ENCODE assay signal across 19 cellular contexts in the genomic region with DNA sequence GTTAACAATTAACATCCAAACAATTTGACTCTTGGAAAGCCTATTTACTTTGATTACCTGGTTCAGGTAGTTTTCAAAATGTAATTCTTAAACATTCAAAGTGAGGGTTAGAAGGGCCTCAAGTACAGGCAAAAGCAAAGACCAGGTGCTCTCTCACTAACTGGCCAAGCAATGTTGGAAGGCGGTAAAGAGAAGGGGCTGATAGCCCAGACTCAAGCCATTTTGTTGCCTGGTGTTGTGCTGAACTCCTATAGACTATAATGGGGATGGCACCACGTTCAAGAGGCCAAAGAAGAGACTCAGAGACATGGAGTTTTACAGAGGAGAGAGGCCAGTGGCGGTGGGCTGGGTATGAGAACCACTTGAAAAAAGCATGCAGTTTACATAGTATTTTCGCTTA. TPM values are rescaled to one million over a fixed set of nuclear protein-coding genes. Genes with fewer than 3 reads are reported as not detected.
DNase-seq lines count a peak whose midpoint lies in the region; ATAC-seq and TF ChIP-seq lines count a peak whose summit lies in the region.
"Had no signal": no experiment of that assay in that cellular context is flagged by ENCODE, and none has a peak within 500 bp of the region (broad histone marks: within the 10 kb centered on the region; RNA-seq: fewer than 3 reads in every experiment).

No MANE protein-coding gene starts in this region.

- H3K4me2 ChIP-seq in IMR-90 (ENCODE audit: low read depth, low read length): no peak overlapping the region

- peaks cover 59% of the 10 kb centered on the region for H3K4me1 Mint-ChIP-seq in endodermal cell
- peaks cover 43% of the 10 kb centered on the region for H3K4me1 Mint-ChIP-seq in nephron

- H4K20me1 ChIP-seq in IMR-90 (ENCODE audit: insufficient read depth, low read length): no peaks in the 10 kb centered on the region
- H4K20me1 ChIP-seq: BLaER1 treated with 17β-estradiol and CSF1 and Interleukin-3, amounts not matched to agents 10 nM and 100 nM had no signal

- H3K18ac ChIP-seq in IMR-90 (ENCODE audit: low read depth, low read length): no peak overlapping the region

- H3K27ac Mint-ChIP-seq in endodermal cell (peak overlapping the region; percentile 32), nephron (peak overlapping the region; percentile 57 to 90 (median 89))
- H3K27ac Mint-ChIP-seq: H9, IgD-negative memory B cell had no signal

- no peaks in the 10 kb centered on the region for H3K9me3 Mint-ChIP-seq in endodermal cell
- H3K9me3 Mint-ChIP-seq in nephron: no peaks in the 10 kb centered on the region
- H3K9me3 Mint-ChIP-seq: H9 had no signal

- H3K9me3 ChIP-seq in IMR-90 (ENCODE audit: control insufficient read depth, insufficient read depth, low read length) (no peaks in the 10 kb centered on the region), endodermal cell (ENCODE audit: control insufficient read depth, low read length) (no peaks in the 10 kb centered on the region)
- H3K9me3 ChIP-seq: BLaER1 treated with 17β-estradiol and CSF1 and Interleukin-3, amounts not matched to agents 10 nM and 100 nM had no signal

- H3K4me3 ChIP-seq in IMR-90 (ENCODE audit: insufficient read depth, low read depth, low read length) (no peak overlapping the region), endodermal cell (ENCODE audit: low read length) (peak overlapping the region; percentile 8)
- H3K4me3 ChIP-seq: BLaER1 treated with 17β-estradiol and CSF1 and Interleukin-3, amounts not matched to agents 10 nM and 100 nM had no signal

- H3K27me3 Mint-ChIP-seq in endodermal cell (ENCODE audit: insufficient read depth): no peaks in the 10 kb centered on the region
- no peaks in the 10 kb centered on the region for H3K27me3 Mint-ChIP-seq in nephron (ENCODE audit: low read depth)

- H2BK120ac ChIP-seq in IMR-90 (ENCODE audit: low read depth, low read length): no peak overlapping the region

- H3K9me1 ChIP-seq in IMR-90 (ENCODE audit: insufficient read depth, low read length): no peaks in the 10 kb centered on the region; the same call in 1 of the 2 replicates

- intact Hi-C loops in IMR-90 (cut with micrococcal nuclease): no loop called here

- H3K23ac ChIP-seq in IMR-90 (ENCODE audit: low read depth, low read length): no peak overlapping the region

- H3K36me3 Mint-ChIP-seq in endodermal cell (ENCODE audit: low read depth) (no peaks in the 10 kb centered on the region), nephron (ENCODE audit: low read depth) (no peaks in the 10 kb centered on the region)
- H3K36me3 Mint-ChIP-seq: IgD-negative memory B cell had no signal

- H2AK9ac ChIP-seq in IMR-90 (replicated peaks; ENCODE audit: low read depth, low read length, poor library complexity): no peak overlapping the region

- CTCF ChIA-PET in IMR-90 (lab: Yijun Ruan, JAX): no interaction called here

- H3K9ac ChIP-seq in IMR-90 (ENCODE audit: low read depth, low read length): no peak overlapping the region
- H3K9ac ChIP-seq in endodermal cell (ENCODE audit: extremely low read depth, low read length, poor library complexity, severe bottlenecking): no peak overlapping the region
- H3K9ac ChIP-seq: BLaER1 treated with 17β-estradiol and CSF1 and Interleukin-3, amounts not matched to agents 10 nM and 100 nM had no signal

- H3K36me3 ChIP-seq in IMR-90 (ENCODE audit: control insufficient read depth, insufficient read depth, low read length) (no peaks in the 10 kb centered on the region), endodermal cell (ENCODE audit: control insufficient read depth, insufficient read depth, low read length) (no peaks in the 10 kb centered on the region)
- H3K36me3 ChIP-seq: BLaER1 treated with 17β-estradiol and CSF1 and Interleukin-3, amounts not matched to agents 10 nM and 100 nM had no signal

- H2BK20ac ChIP-seq in IMR-90 (ENCODE audit: low read depth, low read length): no peak overlapping the region

- no peak for TF ChIP-seq CTCF in 22Rv1 (IDR thresholded peaks at IDR 0.05)
- no peak for TF ChIP-seq CTCF in IMR-90 (conservative IDR thresholded peaks at IDR 0.05; ENCODE audit: low read depth, low read length)
- no peak for TF ChIP-seq CTCF in endodermal cell (conservative IDR thresholded peaks at IDR 0.05)
- no peak for TF ChIP-seq CTCF in nephron (IDR thresholded peaks at IDR 0.05; ENCODE audit: unreplicated experiment in 3 of 3)
- TF ChIP-seq CTCF in foreskin keratinocyte (conservative IDR thresholded peaks at IDR 0.05): no peak

- no peak overlapping the region for H3K56ac ChIP-seq in IMR-90 (ENCODE audit: extremely low read depth, insufficient read depth, low read length)

- no peak for DNase-seq in IMR-90
- no peak for DNase-seq in endodermal cell
- DNase-seq in foreskin keratinocyte: no peak
- no peak for DNase-seq in T-helper 1 cell
- no peak for DNase-seq in OCI-M2 (lab: John Stamatoyannopoulos, UW; ENCODE audit: unreplicated experiment)
- DNase-seq: DMS 273 treated with DMSO at 0.1 percent for 48 hours, H9, NCI-H1417, NCI-H1930, NCI-H2171, NCI-H446, NCI-H69, RPMI8226, SIG-M5 had no signal

- no peak overlapping the region for H2BK5ac ChIP-seq in IMR-90 (ENCODE audit: low read depth, low read length, poor library complexity, severe bottlenecking)

- TF ChIP-seq RAD21 in IMR-90 (IDR thresholded peaks at IDR 0.05; ENCODE audit: low read length): no peak

- POLR2A ChIA-PET in IMR-90 (lab: Charles Lee; ENCODE audit: unreplicated experiment): no interaction called here

- no peak overlapping the region for H4K8ac ChIP-seq in IMR-90 (ENCODE audit: low read depth in 2 of 2, low read length in 2 of 2)

- H3K4me3 Mint-ChIP-seq in endodermal cell (peak overlapping the region; percentile 8), nephron (no peak overlapping the region)
- H3K4me3 Mint-ChIP-seq: H9, IgD-negative memory B cell had no signal

- H3K4me1 ChIP-seq in IMR-90 (ENCODE audit: control insufficient read depth, insufficient read depth, low read length) (peaks cover 3% of the 10 kb centered on the region; the same call in 1 of the 2 replicates), endodermal cell (ENCODE audit: control insufficient read depth, insufficient read depth, low read length) (peaks cover 26% of the 10 kb centered on the region), foreskin keratinocyte (peaks cover 10% of the 10 kb centered on the region)

- BruUV-seq in IMR-90 (replicated peaks; lab: Mats Ljungman, UMichigan): no TSS peak

- no peak overlapping the region for H4K91ac ChIP-seq in IMR-90 (ENCODE audit: insufficient read depth, low read depth, low read length)

- in situ Hi-C loops in IMR-90 (cut with MboI; ENCODE audit: low sequenced_read_pairs): no loop called here

- no peak overlapping the region for H4K5ac ChIP-seq in IMR-90 (ENCODE audit: low read depth, low read length)

- H2AFZ ChIP-seq in IMR-90 (replicated peaks; ENCODE audit: low read length, poor library complexity): no peak overlapping the region

- peak overlapping the region; percentile 40 for H2AK5ac ChIP-seq in IMR-90 (ENCODE audit: low read depth, low read length)

- H3K27ac ChIP-seq in 22Rv1 (peak overlapping the region; percentile 69), IMR-90 (ENCODE audit: insufficient read depth, low read length) (no peak overlapping the region), endodermal cell (ENCODE audit: low read depth, low read length) (no peak overlapping the region), foreskin keratinocyte (no peak overlapping the region)

- 0 out of 2 replicates have a peak overlapping the region, but pooled peaks have one; percentile 9 for H3K4ac ChIP-seq in IMR-90 (ENCODE audit: low read depth, low read length)

- H3K14ac ChIP-seq in IMR-90 (replicated peaks; ENCODE audit: low read depth, low read length): no peak overlapping the region

- H2BK15ac ChIP-seq in IMR-90 (ENCODE audit: low read depth, low read length): no peak overlapping the region

- H3K27me3 ChIP-seq in IMR-90 (ENCODE audit: control insufficient read depth, insufficient read depth, low read length): no peaks in the 10 kb centered on the region
- no peaks in the 10 kb centered on the region for H3K27me3 ChIP-seq in endodermal cell (ENCODE audit: control insufficient read depth, insufficient read depth, low read length, poor library complexity, severe bottlenecking)
- H3K27me3 ChIP-seq in foreskin keratinocyte: no peaks in the 10 kb centered on the region
- H3K27me3 ChIP-seq: BLaER1 treated with 17β-estradiol and CSF1 and Interleukin-3, amounts not matched to agents 10 nM and 100 nM had no signal

- 79% methylated on average over 2 of the region's 4 CpGs; no CpG with 5 or more reads in 1 of the 2 experiments for WGBS in IMR-90 (ENCODE audit: extremely low coverage in 2 of 2, insufficient read length in 1 of 2), 2 experiments
- WGBS in endodermal cell (ENCODE audit: insufficient coverage in 1 of 2, insufficient read length in 1 of 2), 2 experiments: 73 to 84% methylated on average over 3 to 4 of the region's 4 CpGs

- no peaks in the 10 kb centered on the region for H3K79me1 ChIP-seq in IMR-90 (ENCODE audit: low read depth in 1 of 2, low read length in 2 of 2)

- ATAC-seq in IMR-90 (ENCODE audit: low read depth): no peak
- no peak for ATAC-seq in GM19455 (IDR thresholded peaks at IDR 0.05; ENCODE audit: unreplicated experiment)
- ATAC-seq in foreskin keratinocyte: no peak

- TF ChIP-seq POLR2A in IMR-90 (IDR thresholded peaks at IDR 0.05; ENCODE audit: low read depth, low read length): no peak

- dilution Hi-C loops in IMR-90 (cut with HindIII; ENCODE audit: low sequenced_read_pairs, unreplicated experiment): no loop called here

TF ChIP-seq in IMR-90, 13 proteins besides CTCF, POLR2A, EP300 and RAD21:
- TF ChIP-seq FOS (IDR thresholded peaks at IDR 0.05; ENCODE audit: low read depth, low read length) (no peak), MXI1 (IDR thresholded peaks at IDR 0.05; ENCODE audit: borderline replicate concordance, low read depth, low read length) (no peak), MAZ (IDR thresholded peaks at IDR 0.05; ENCODE audit: borderline replicate concordance, low read depth, low read length) (no peak), RFX5 (IDR thresholded peaks at IDR 0.05; ENCODE audit: low read depth, low read length) (no peak)
- TF ChIP-seq, protein P1, sequence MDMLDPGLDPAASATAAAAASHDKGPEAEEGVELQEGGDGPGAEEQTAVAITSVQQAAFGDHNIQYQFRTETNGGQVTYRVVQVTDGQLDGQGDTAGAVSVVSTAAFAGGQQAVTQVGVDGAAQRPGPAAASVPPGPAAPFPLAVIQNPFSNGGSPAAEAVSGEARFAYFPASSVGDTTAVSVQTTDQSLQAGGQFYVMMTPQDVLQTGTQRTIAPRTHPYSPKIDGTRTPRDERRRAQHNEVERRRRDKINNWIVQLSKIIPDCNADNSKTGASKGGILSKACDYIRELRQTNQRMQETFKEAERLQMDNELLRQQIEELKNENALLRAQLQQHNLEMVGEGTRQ (IDR thresholded peaks at IDR 0.05; ENCODE audit: low read depth, low read length): no peak
TF ChIP-seq in IMR-90: peak in this region for 0.

RNA-seq across cellular contexts. Expression of a gene that starts 12.6 kb away (rescaled TPM):
- total RNA-seq in IMR-90 (2012; rRNA removed) (137 and 212 TPM in 2 replicates), endodermal cell (100 to 1,000 TPM; 183 to 241 TPM), foreskin keratinocyte (30.2 and 30.3 TPM in 2 replicates)
- polyA plus RNA-seq in IMR-90 (2012; rRNA removed) (138 and 153 TPM in 2 replicates), foreskin keratinocyte (5.6 and 7.1 TPM in 2 replicates)
- polyA plus RNA-seq in IMR-90 (2012; cell fraction: cytosol; rRNA removed): 10.8 and 15.8 TPM in 2 replicates
- 20.6 and 239 TPM in 2 replicates for polyA plus RNA-seq in IMR-90 (2012; cell fraction: nucleus; rRNA removed; ENCODE audit: low replicate concordance)
- polyA plus RNA-seq in endodermal cell (2013, experiment 1 of 2): 105 TPM
- 104 TPM for polyA plus RNA-seq in endodermal cell (2013, experiment 2 of 2)
